In genomic region chr11:67440229-67441081, GRCh38 we compare ENCODE assay signal across 1 cellular context.
TF ChIP-seq lines count a peak whose summit lies in the region.

No MANE protein-coding gene starts in this region.

TF ChIP-seq in GM12878, 131 proteins besides CTCF, POLR2A, EP300 and RAD21:
- TF ChIP-seq PKNOX1 (IDR thresholded peaks at IDR 0.05) (no peak), SMAD5 (IDR thresholded peaks at IDR 0.05; ENCODE audit: low read depth) (no peak)
